ENCODE assay signal across 8 cellular contexts in the genomic region with DNA sequence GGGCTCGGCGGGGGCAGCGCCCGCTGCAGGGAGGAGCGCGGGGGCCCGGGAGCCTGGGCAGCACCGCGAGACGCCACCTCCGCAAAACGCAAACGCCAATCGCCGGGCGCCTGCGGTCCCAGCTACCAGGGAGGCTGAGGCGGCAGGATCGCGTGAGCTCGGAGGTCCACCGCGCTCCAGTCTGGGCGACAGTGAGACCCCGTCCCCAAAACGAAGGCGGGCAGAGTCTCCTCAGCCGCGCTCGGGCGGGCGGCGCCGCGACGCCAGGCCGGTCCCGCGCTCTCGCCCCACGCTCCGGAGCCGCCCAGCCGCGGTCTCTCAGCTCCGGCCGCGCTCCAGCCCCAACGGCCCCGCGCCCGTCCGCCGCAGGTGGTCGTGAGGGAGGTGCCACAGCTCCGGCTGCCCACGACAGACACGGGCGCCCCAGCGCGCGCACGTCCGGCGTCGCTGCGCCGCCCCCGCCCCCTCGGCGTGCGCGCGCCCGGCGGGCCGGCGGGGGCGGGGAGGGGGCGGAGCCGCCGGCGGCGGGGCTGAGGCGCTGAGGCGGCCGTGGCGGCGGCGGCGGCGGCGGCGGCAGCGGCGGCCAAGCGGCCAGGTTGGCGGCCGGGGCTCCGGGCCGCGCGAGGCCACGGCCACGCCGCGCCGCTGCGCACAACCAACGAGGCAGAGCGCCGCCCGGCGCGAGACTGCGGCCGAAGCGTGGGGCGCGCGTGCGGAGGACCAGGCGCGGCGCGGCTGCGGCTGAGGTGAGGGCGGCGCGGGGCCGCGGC. TPM values are rescaled to one million over a fixed set of nuclear protein-coding genes. Genes with fewer than 3 reads are reported as not detected.
DNase-seq lines count a peak whose midpoint lies in the region; TF ChIP-seq lines count a peak whose summit lies in the region.

A gene with protein sequence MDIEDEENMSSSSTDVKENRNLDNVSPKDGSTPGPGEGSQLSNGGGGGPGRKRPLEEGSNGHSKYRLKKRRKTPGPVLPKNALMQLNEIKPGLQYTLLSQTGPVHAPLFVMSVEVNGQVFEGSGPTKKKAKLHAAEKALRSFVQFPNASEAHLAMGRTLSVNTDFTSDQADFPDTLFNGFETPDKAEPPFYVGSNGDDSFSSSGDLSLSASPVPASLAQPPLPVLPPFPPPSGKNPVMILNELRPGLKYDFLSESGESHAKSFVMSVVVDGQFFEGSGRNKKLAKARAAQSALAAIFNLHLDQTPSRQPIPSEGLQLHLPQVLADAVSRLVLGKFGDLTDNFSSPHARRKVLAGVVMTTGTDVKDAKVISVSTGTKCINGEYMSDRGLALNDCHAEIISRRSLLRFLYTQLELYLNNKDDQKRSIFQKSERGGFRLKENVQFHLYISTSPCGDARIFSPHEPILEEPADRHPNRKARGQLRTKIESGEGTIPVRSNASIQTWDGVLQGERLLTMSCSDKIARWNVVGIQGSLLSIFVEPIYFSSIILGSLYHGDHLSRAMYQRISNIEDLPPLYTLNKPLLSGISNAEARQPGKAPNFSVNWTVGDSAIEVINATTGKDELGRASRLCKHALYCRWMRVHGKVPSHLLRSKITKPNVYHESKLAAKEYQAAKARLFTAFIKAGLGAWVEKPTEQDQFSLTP (plus strand): TSS at position 533 of the 770 bp plus-strand sequence. CDS start 97,077 bp downstream, outside the sequence.

- H3K27ac ChIP-seq in effector memory CD4-positive, alpha-beta T cell (ENCODE audit: insufficient read depth, low read length, poor library complexity, severe bottlenecking) = peak within 1 kb of the TSS; percentile 51

- no peaks in the 10 kb centered on the region for H3K27me3 ChIP-seq in effector memory CD4-positive, alpha-beta T cell (replicated peaks; ENCODE audit: control insufficient read depth, insufficient read depth, low read length, poor library complexity, severe bottlenecking)

- TF ChIP-seq CTCF in HFF-Myc (IDR thresholded peaks at IDR 0.05; ENCODE audit: low read depth, low read length, missing control alignments) = no peak

- DNase-seq in GDM1 (lab: John Stamatoyannopoulos, UW) (peak; percentile 46), HFF-Myc (ENCODE audit: extremely low read depth, low read depth) (no peak), NCI-H345 (lab: John Stamatoyannopoulos, UW) (peak; percentile 86), lung microvascular endothelial cell (ENCODE audit: low read depth in 2 of 2) (peak; percentile 68 to 80), NCI-H1694 (lab: John Stamatoyannopoulos, UW) (no peak)
- peak; percentile 85 for DNase-seq in activated CD8-positive, alpha-beta memory T cell treated with anti-CD3 and anti-CD28 coated beads for 24 hours
- DNase-seq in effector memory CD4-positive, alpha-beta T cell = peak; percentile 43 to 55 (median 45)
- peak; percentile 55 for DNase-seq in stimulated activated CD8-positive, alpha-beta memory T cell treated with anti-CD3 and anti-CD28 coated beads, Interleukin-12 subunit alpha, Interleukin-12 subunit beta, amount 100 ng/mL, for 4 hours (ENCODE audit: low read depth)

- no peaks in the 10 kb centered on the region for H3K36me3 ChIP-seq in effector memory CD4-positive, alpha-beta T cell (ENCODE audit: control insufficient read depth, insufficient read depth, low read length)

- peaks cover 26% of the 10 kb centered on the region for H3K4me1 ChIP-seq in effector memory CD4-positive, alpha-beta T cell (ENCODE audit: control insufficient read depth, insufficient read depth, low read length, poor library complexity, severe bottlenecking)

- H3K4me3 ChIP-seq in HFF-Myc (replicated peaks; ENCODE audit: low read depth, low read length) = peak within 1 kb of the TSS; percentile 59
- H3K4me3 ChIP-seq in effector memory CD4-positive, alpha-beta T cell (ENCODE audit: insufficient read depth, low read depth, low read length, poor library complexity, severe bottlenecking) = peak within 1 kb of the TSS; percentile 88

- no peaks in the 10 kb centered on the region for H3K9me3 ChIP-seq in effector memory CD4-positive, alpha-beta T cell (ENCODE audit: control insufficient read depth, low read length)

RNA-seq across cellular contexts. Expression of the gene that starts here (rescaled TPM):
- 15.3 and 23.8 TPM in 2 replicates for total RNA-seq in lung microvascular endothelial cell

Comparison
In these comparisons a context has a peak if more than half of its experiments do, and no peak if none do; other contexts are left out.
1. DNase-seq: peak in GDM1 (single experiment), NCI-H345 (single experiment), activated CD8-positive, alpha-beta memory T cell treated with anti-CD3 and anti-CD28 coated beads for 24 hours (single experiment), effector memory CD4-positive, alpha-beta T cell (3 of 3), lung microvascular endothelial cell (2 of 2) and stimulated activated CD8-positive, alpha-beta memory T cell treated with anti-CD3 and anti-CD28 coated beads, Interleukin-12 subunit alpha, Interleukin-12 subunit beta, amount 100 ng/mL, for 4 hours (single experiment); none in HFF-Myc (single experiment) and NCI-H1694 (single experiment).